In genomic region chr20:38222231-38222922, GRCh38 we compare ENCODE assay signal across 8 cellular contexts. TPM values are rescaled to one million over a fixed set of nuclear protein-coding genes. Genes with fewer than 3 reads are reported as not detected.
DNase-seq lines count a peak whose midpoint lies in the region; ATAC-seq and TF ChIP-seq lines count a peak whose summit lies in the region.

No MANE protein-coding gene starts in this region.

- ATAC-seq in esophagus mucosa = peak; percentile 46
- peak; percentile 55 to 74 (median 68) for ATAC-seq in natural killer cell
- ATAC-seq in thoracic aorta (ENCODE audit: insufficient number of reproducible peaks, low FRiP score, low read depth) = no peak
- ATAC-seq in HG03039 (IDR thresholded peaks at IDR 0.05; ENCODE audit: unreplicated experiment) = no peak

- H3K9me2 ChIP-seq in GM23248 (ENCODE audit: insufficient read depth) = no peaks in the 10 kb centered on the region

- in situ Hi-C loops in GM23248 (cut with MboI) = loop anchor here (5.0 kb wide), 1 partner anchor 150 kb away; no protein-coding TSS in a partner anchor

- H3K9ac ChIP-seq in GM23248 = no peak overlapping the region

- no peak overlapping the region for H3K4me2 ChIP-seq in GM23248 (ENCODE audit: unreplicated experiment)

- H3K4me1 ChIP-seq in GM23248 (ENCODE audit: insufficient read depth) (peaks cover 14% of the 10 kb centered on the region), thoracic aorta (ENCODE audit: control insufficient read depth in 1 of 2, low read depth in 2 of 2) (peaks cover 1 to 11% of the 10 kb centered on the region in 2 donors)

- H3F3A ChIP-seq in GM23248 (ENCODE audit: insufficient read depth) = peaks cover 12% of the 10 kb centered on the region

- no peak overlapping the region for H3K27ac ChIP-seq in GM23248
- H3K27ac ChIP-seq in thoracic aorta = no peak overlapping the region

- DNase-seq in AG09319 (ENCODE audit: extremely low read depth, low read depth) (no peak), GM23248 (peak; percentile 69), NOMO-1 treated with DMSO at 0.1 percent for 48 hours (lab: John Stamatoyannopoulos, UW; ENCODE audit: unreplicated experiment) (peak; percentile 39), activated T-cell treated with anti-CD3 and anti-CD28 coated beads for 24 hours (ENCODE audit: low read depth) (peak; percentile 44), natural killer cell (peak; percentile 57), thoracic aorta (ENCODE audit: low spot score) (peak; percentile 53)

- H3K27ac Mint-ChIP-seq in natural killer cell = peak overlapping the region in 1 of 2 donors; percentile 45

- intact Hi-C loops in natural killer cell (cut with micrococcal nuclease) = loop anchor here (5.0 kb wide), 1 partner anchor 150 kb away; no protein-coding TSS in a partner anchor

- no peaks in the 10 kb centered on the region for H3K36me3 ChIP-seq in GM23248 (ENCODE audit: low read depth)
- H3K36me3 ChIP-seq in thoracic aorta = peaks cover 24% of the 10 kb centered on the region

- no peak overlapping the region for H3K4me3 ChIP-seq in GM23248
- H3K4me3 ChIP-seq in thoracic aorta = no peak overlapping the region

- H3K27me3 ChIP-seq in GM23248 (replicated peaks; ENCODE audit: insufficient read depth) (no peaks in the 10 kb centered on the region), thoracic aorta (replicated peaks; ENCODE audit: insufficient read depth) (no peaks in the 10 kb centered on the region)

- H3K36me3 Mint-ChIP-seq in natural killer cell = no peaks in the 10 kb centered on the region

- peaks cover 19 to 23% of the 10 kb centered on the region in 2 donors for H3K4me1 Mint-ChIP-seq in natural killer cell

- H2AFZ ChIP-seq in GM23248 = no peak overlapping the region

- TF ChIP-seq CTCF in AG09319 (IDR thresholded peaks at IDR 0.05; ENCODE audit: low read depth, low read length) (peak; percentile 98), natural killer cell (IDR thresholded peaks at IDR 0.05) (peak; percentile 79), thoracic aorta (IDR thresholded peaks at IDR 0.05) (peak; percentile 91)

- 51 to 59% methylated on average over 12 of the region's 12 CpGs for WGBS in GM23248 (ENCODE audit: low coverage in 1 of 2, low lambda C conversion rate in 2 of 2, missing lambda C conversion rate in 2 of 2), 2 experiments

- H3K27me3 Mint-ChIP-seq in natural killer cell (ENCODE audit: low read depth in 2 of 2) = no peaks in the 10 kb centered on the region

- no peaks in the 10 kb centered on the region for H3K9me3 ChIP-seq in GM23248 (ENCODE audit: low read depth)
- no peaks in the 10 kb centered on the region for H3K9me3 ChIP-seq in thoracic aorta

- no peak overlapping the region for H3K4me3 Mint-ChIP-seq in natural killer cell

- H4K20me1 ChIP-seq in GM23248 (ENCODE audit: insufficient read depth) = no peaks in the 10 kb centered on the region

- no peaks in the 10 kb centered on the region for H3K9me3 Mint-ChIP-seq in natural killer cell

- no peaks in the 10 kb centered on the region for H3K79me2 ChIP-seq in GM23248 (ENCODE audit: insufficient read depth)

RNA-seq across cellular contexts. Expression of gene KIAA1755, which starts 38.2 kb away (rescaled TPM):
- total RNA-seq in GM23248 (2014; rRNA removed; shearing (Covaris generic)) = 2.8 and 5.1 TPM in 2 replicates
- polyA plus RNA-seq in GM23248 (2016; fragmentation: Nextera tagmentation; extraction: Ambion mirVana) = 3.6 and 4.0 TPM in 2 replicates
- total RNA-seq in esophagus mucosa = 0.32 TPM
- total RNA-seq in natural killer cell = not detected
- total RNA-seq in thoracic aorta = 10 to 100 TPM; 11.0 to 45.4 TPM

RNA-seq across cellular contexts. Expression of gene TGM2, which starts 57.3 kb away (rescaled TPM):
- 311 and 339 TPM in 2 replicates for total RNA-seq in GM23248 (2014; rRNA removed; shearing (Covaris generic))
- 254 and 269 TPM in 2 replicates for polyA plus RNA-seq in GM23248 (2016; fragmentation: Nextera tagmentation; extraction: Ambion mirVana)
- 9.6 TPM for total RNA-seq in esophagus mucosa
- total RNA-seq in natural killer cell = under 1 TPM in 2 of 3 donors, not detected in 1; 0.33 TPM
- 100 to 1,000 TPM; 371 to 755 TPM for total RNA-seq in thoracic aorta

Comparison
In these comparisons a context has a peak if more than half of its experiments do, and no peak if none do; other contexts are left out.
1. ATAC-seq: peak in esophagus mucosa (single experiment) and natural killer cell (3 of 3); none in thoracic aorta (single experiment) and HG03039 (single experiment).
2. RNA of gene TGM2, which starts 57.3 kb away (total RNA-seq): 371 to 755 TPM in thoracic aorta and 311 to 339 TPM in GM23248; 9.6 TPM in esophagus mucosa (single experiment) and 0.33 TPM in natural killer cell; every median in the first group is over 10 times any median in the second.
3. Peak in every context shown above with its lines, with median percentiles within 50 percentile points of each other: CTCF ChIP-seq.